In the genomic region with DNA sequence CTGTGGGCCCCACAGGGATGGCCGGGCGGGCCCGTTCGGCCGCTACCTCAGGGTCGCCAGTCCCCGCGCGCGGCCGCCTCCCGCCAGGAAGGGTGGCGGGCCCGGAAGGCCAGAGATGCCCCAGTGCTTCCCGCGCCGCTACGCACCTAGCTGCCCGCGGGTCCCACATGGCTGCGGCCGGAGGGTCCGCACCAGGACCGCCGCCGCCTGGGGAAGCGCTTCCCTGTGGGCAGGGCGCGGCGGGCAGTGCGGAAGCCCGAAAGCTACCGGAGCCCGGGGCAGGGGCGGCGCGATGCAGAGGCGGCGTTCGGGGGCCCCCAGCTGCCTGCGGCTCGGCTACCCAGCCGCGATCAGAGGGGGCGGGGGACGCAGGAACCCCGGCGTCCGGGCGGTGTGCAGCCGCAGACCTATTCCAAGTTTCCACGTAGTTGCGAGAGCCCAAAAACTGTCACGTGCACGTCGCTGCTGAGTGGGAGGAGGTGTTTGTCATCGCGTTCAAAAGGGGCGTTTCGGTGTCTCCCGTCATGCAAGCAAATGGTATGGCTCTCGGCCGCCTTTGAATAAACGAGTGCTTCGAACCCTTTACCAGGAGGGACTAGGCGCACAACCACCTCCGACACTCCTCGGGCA, we compare ENCODE assay signal across 8 cellular contexts. TPM values are rescaled to one million over a fixed set of nuclear protein-coding genes. Genes with fewer than 3 reads are reported as not detected.
DNase-seq lines count a peak whose midpoint lies in the region; ATAC-seq lines count a peak whose summit lies in the region.

TSS of gene TRANK1 (minus strand) at position 414 of the 630 bp plus-strand sequence. CDS start at position 169, 245 bp downstream.

- no peak within 1 kb of the TSS for H4K5ac ChIP-seq in mesendoderm (ENCODE audit: low read length)

- no peak within 1 kb of the TSS for H2BK120ac ChIP-seq in mesendoderm (ENCODE audit: low read depth, low read length)

- no CpG with 5 or more reads among the region's 68 CpGs for WGBS in mesendoderm (ENCODE audit: extremely low coverage, insufficient coverage, low lambda C conversion rate)

- H3K36me3 ChIP-seq in mesendoderm (ENCODE audit: control insufficient read depth, insufficient read depth, low read length), result no peaks in the 10 kb centered on the region

- H2BK5ac ChIP-seq in mesendoderm (ENCODE audit: low read length), result no peak within 1 kb of the TSS

- H3K79me2 ChIP-seq in mesendoderm (ENCODE audit: control insufficient read depth, insufficient read depth, low read length), result no peaks in the 10 kb centered on the region

- H2BK15ac ChIP-seq in mesendoderm (replicated peaks; ENCODE audit: low read depth), result no peak within 1 kb of the TSS

- peak within 1 kb of the TSS; percentile 31 for H3K18ac ChIP-seq in mesendoderm (ENCODE audit: low read length)

- no peaks in the 10 kb centered on the region for H3K79me1 ChIP-seq in mesendoderm (ENCODE audit: low read length)

- DNase-seq in DMS114 treated with DMSO at 0.1 percent for 48 hours (lab: John Stamatoyannopoulos, UW; ENCODE audit: unreplicated experiment) (peak; percentile 55), M059J (ENCODE audit: low read depth) (no peak), mesendoderm (peak; percentile 75), SHP77 (lab: John Stamatoyannopoulos, UW) (no peak)
- peak; percentile 78 to 84 for DNase-seq in activated CD4-positive, alpha-beta T cell treated with anti-CD3 and anti-CD28 coated beads, Interleukin-2, amount 50 U/mL, for 48 hours
- DNase-seq in effector CD4-positive, alpha-beta T cell, result peak; percentile 76
- peak; percentile 77 for DNase-seq in stimulated activated CD8-positive, alpha-beta memory T cell treated with anti-CD3 and anti-CD28 coated beads, Interleukin-12 subunit alpha, Interleukin-12 subunit beta, amount 100 ng/mL, for 4 hours (ENCODE audit: low read depth)

- no peak within 1 kb of the TSS for H4K8ac ChIP-seq in mesendoderm (ENCODE audit: low read depth, low read length)

- H3K56ac ChIP-seq in mesendoderm (ENCODE audit: low read length), result peak within 1 kb of the TSS; percentile 91

- peak within 1 kb of the TSS; percentile 11 for H3K4ac ChIP-seq in mesendoderm (ENCODE audit: low read depth, low read length)

- no peak within 1 kb of the TSS for H3K27ac ChIP-seq in mesendoderm (ENCODE audit: low read depth, low read length)

- peaks cover 2% of the 10 kb centered on the region for H3K4me1 ChIP-seq in mesendoderm (ENCODE audit: control insufficient read depth, low read depth, low read length)

- ATAC-seq in GM21529 (IDR thresholded peaks at IDR 0.05; ENCODE audit: unreplicated experiment), result peak; percentile 60

- peak within 1 kb of the TSS; percentile 100 for H3K4me2 ChIP-seq in mesendoderm (ENCODE audit: low read length)

- H3K9ac ChIP-seq in mesendoderm (ENCODE audit: low read length), result peak within 1 kb of the TSS; percentile 83

- peak within 1 kb of the TSS; percentile 64 for H3K4me3 ChIP-seq in mesendoderm (ENCODE audit: low read length)

- H2AK5ac ChIP-seq in mesendoderm (ENCODE audit: low read length), result no peak within 1 kb of the TSS

- peak within 1 kb of the TSS; percentile 94 for H3K23ac ChIP-seq in mesendoderm (ENCODE audit: low read length)

- no peaks in the 10 kb centered on the region for H3K27me3 ChIP-seq in mesendoderm (ENCODE audit: insufficient read depth, low read length, poor library complexity)

RNA-seq across cellular contexts. Expression of gene TRANK1, which starts in this region (rescaled TPM):
- 41.8 and 49.2 TPM in 2 replicates for total RNA-seq in M059J (2014; rRNA removed; shearing (Covaris generic))
- polyA plus RNA-seq in mesendoderm (2013, experiment 1 of 2), result 1.0 TPM
- polyA plus RNA-seq in mesendoderm (2013, experiment 2 of 2), result 1.1 TPM

Comparison
In these comparisons a context has a peak if more than half of its experiments do, and no peak if none do; other contexts are left out.
1. DNase-seq: peak in DMS114 treated with DMSO at 0.1 percent for 48 hours (single experiment), activated CD4-positive, alpha-beta T cell treated with anti-CD3 and anti-CD28 coated beads, Interleukin-2, amount 50 U/mL, for 48 hours (2 of 2), effector CD4-positive, alpha-beta T cell (single experiment), mesendoderm (single experiment) and stimulated activated CD8-positive, alpha-beta memory T cell treated with anti-CD3 and anti-CD28 coated beads, Interleukin-12 subunit alpha, Interleukin-12 subunit beta, amount 100 ng/mL, for 4 hours (single experiment); none in M059J (single experiment) and SHP77 (0 of 2).